ENCODE assay signal across 1 cellular context in the genomic region with DNA sequence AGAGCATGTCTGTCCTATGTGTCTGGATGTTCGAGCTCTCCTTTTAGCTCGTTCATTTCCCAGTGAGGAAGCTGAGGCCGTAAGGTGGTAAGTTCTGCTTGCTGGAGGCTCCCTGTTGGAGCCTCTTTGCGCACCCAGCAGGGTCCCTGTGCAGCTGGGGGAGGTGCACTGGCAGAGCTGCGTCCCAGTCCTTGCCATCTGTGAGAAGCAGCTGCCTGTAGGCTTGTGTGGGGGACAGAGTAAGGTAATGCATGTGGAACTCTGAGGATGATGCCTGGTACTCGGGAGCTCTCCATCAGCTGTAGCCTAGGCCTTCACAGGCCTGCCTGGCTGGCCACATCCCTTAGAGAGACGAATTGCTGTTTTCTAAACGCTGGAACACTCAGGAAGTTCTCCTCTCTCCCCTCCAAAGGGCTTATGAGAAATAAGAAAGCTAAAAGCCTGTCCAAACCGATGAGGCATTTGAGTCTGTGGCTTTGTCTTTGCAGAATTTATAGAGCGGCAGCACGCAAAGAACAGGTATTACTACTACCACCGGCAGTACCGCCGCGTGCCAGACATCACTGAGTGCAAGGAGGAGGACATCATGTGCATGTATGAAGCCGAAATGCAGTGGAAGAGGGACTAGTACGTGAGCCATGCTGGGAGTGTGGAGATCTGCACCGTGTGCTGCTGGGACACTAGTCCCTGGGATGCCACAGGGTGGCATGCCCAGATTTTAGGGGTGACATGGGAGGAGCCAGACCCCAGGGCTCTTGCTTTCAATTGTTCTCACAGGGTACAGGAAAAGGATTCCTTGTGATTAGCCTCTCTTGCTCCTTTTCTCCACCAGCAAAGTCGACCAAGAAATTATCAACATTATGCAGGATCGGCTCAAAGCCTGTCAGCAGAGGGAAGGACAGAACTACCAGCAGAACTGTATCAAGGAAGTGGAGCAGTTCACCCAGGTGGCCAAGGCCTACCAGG.
TF ChIP-seq lines count a peak whose summit lies in the region.

No MANE protein-coding gene starts in this region.

TF ChIP-seq in A549, 52 proteins besides CTCF, POLR2A, EP300 and RAD21:
- TF ChIP-seq EHF (CRISPR knock-in tag; IDR thresholded peaks at IDR 0.05), result peak; percentile 36; the same call in 1 of the 2 replicates
- no peak for TF ChIP-seq ZNF302 (CRISPR knock-in tag; IDR thresholded peaks at IDR 0.05)
- TF ChIP-seq, protein P1, sequence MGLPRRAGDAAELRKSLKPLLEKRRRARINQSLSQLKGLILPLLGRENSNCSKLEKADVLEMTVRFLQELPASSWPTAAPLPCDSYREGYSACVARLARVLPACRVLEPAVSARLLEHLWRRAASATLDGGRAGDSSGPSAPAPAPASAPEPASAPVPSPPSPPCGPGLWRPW (IDR thresholded peaks at IDR 0.05), result no peak
- TF ChIP-seq, protein P2, sequence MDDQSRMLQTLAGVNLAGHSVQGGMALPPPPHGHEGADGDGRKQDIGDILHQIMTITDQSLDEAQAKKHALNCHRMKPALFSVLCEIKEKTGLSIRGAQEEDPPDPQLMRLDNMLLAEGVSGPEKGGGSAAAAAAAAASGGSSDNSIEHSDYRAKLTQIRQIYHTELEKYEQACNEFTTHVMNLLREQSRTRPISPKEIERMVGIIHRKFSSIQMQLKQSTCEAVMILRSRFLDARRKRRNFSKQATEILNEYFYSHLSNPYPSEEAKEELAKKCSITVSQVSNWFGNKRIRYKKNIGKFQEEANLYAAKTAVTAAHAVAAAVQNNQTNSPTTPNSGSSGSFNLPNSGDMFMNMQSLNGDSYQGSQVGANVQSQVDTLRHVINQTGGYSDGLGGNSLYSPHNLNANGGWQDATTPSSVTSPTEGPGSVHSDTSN (IDR thresholded peaks at IDR 0.05), result peak; percentile 88
- TF ChIP-seq TP53 (CRISPR knock-in tag; IDR thresholded peaks at IDR 0.05), result peak; percentile 91; the same call in 1 of the 2 replicates
- TF ChIP-seq HOXB13 (CRISPR knock-in tag; IDR thresholded peaks at IDR 0.05; ENCODE audit: low read depth), result no peak
- no peak for TF ChIP-seq NPAS2 (CRISPR knock-in tag; IDR thresholded peaks at IDR 0.05; ENCODE audit: borderline replicate concordance)
- peak; percentile 94 for TF ChIP-seq POLR2AphosphoS2 (conservative IDR thresholded peaks at IDR 0.05; ENCODE audit: low read length)
- TF ChIP-seq HOXB5 (CRISPR knock-in tag; IDR thresholded peaks at IDR 0.05), result 0 out of 2 replicates have a peak, but pooled peaks have one; percentile 39
- TF ChIP-seq, protein P3, sequence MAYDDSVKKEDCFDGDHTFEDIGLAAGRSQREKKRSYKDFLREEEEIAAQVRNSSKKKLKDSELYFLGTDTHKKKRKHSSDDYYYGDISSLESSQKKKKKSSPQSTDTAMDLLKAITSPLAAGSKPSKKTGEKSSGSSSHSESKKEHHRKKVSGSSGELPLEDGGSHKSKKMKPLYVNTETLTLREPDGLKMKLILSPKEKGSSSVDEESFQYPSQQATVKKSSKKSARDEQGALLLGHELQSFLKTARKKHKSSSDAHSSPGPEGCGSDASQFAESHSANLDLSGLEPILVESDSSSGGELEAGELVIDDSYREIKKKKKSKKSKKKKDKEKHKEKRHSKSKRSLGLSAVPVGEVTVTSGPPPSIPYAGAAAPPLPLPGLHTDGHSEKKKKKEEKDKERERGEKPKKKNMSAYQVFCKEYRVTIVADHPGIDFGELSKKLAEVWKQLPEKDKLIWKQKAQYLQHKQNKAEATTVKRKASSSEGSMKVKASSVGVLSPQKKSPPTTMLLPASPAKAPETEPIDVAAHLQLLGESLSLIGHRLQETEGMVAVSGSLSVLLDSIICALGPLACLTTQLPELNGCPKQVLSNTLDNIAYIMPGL (CRISPR knock-in tag; IDR thresholded peaks at IDR 0.05; ENCODE audit: borderline replicate concordance), result peak; percentile 67; the same call in 1 of the 2 replicates
- no peak for TF ChIP-seq MYC (IDR thresholded peaks at IDR 0.05; ENCODE audit: borderline replicate concordance, low read length)
- peak; percentile 94 for TF ChIP-seq HOXA7 (CRISPR knock-in tag; IDR thresholded peaks at IDR 0.05)
- peak; percentile 96 for TF ChIP-seq TFCP2L1 (CRISPR knock-in tag; IDR thresholded peaks at IDR 0.05)
- no peak for TF ChIP-seq KDM1A (IDR thresholded peaks at IDR 0.05; ENCODE audit: low read depth)
- TF ChIP-seq EHMT2 (IDR thresholded peaks at IDR 0.05; ENCODE audit: low read depth), result no peak
- TF ChIP-seq, protein P4, sequence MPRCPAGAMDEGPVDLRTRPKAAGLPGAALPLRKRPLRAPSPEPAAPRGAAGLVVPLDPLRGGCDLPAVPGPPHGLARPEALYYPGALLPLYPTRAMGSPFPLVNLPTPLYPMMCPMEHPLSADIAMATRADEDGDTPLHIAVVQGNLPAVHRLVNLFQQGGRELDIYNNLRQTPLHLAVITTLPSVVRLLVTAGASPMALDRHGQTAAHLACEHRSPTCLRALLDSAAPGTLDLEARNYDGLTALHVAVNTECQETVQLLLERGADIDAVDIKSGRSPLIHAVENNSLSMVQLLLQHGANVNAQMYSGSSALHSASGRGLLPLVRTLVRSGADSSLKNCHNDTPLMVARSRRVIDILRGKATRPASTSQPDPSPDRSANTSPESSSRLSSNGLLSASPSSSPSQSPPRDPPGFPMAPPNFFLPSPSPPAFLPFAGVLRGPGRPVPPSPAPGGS (IDR thresholded peaks at IDR 0.05), result peak; percentile 95
- TF ChIP-seq, protein P5, sequence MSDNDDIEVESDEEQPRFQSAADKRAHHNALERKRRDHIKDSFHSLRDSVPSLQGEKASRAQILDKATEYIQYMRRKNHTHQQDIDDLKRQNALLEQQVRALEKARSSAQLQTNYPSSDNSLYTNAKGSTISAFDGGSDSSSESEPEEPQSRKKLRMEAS (IDR thresholded peaks at IDR 0.05), result peak; percentile 74
- no peak for TF ChIP-seq ZSCAN20 (CRISPR knock-in tag; IDR thresholded peaks at IDR 0.05)
- TF ChIP-seq FOSB (CRISPR knock-in tag; IDR thresholded peaks at IDR 0.05), result peak; percentile 92
- TF ChIP-seq JUN (IDR thresholded peaks at IDR 0.05), result peak; percentile 83 to 92; a peak in 4 of 5 replicates
- TF ChIP-seq ZC3H11A (IDR thresholded peaks at IDR 0.05), result no peak
- TF ChIP-seq RARB (CRISPR knock-in tag; IDR thresholded peaks at IDR 0.05), result peak; percentile 90
- TF ChIP-seq, protein P6, sequence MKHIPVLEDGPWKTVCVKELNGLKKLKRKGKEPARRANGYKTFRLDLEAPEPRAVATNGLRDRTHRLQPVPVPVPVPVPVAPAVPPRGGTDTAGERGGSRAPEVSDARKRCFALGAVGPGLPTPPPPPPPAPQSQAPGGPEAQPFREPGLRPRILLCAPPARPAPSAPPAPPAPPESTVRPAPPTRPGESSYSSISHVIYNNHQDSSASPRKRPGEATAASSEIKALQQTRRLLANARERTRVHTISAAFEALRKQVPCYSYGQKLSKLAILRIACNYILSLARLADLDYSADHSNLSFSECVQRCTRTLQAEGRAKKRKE (CRISPR knock-in tag; IDR thresholded peaks at IDR 0.05; ENCODE audit: low read depth), result peak; percentile 37; the same call in 1 of the 2 replicates
- TF ChIP-seq BHLHE40 (IDR thresholded peaks at IDR 0.05; ENCODE audit: low read depth, low read length), result no peak
- TF ChIP-seq, protein P7, sequence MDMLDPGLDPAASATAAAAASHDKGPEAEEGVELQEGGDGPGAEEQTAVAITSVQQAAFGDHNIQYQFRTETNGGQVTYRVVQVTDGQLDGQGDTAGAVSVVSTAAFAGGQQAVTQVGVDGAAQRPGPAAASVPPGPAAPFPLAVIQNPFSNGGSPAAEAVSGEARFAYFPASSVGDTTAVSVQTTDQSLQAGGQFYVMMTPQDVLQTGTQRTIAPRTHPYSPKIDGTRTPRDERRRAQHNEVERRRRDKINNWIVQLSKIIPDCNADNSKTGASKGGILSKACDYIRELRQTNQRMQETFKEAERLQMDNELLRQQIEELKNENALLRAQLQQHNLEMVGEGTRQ (IDR thresholded peaks at IDR 0.05), result no peak; the same call in 1 of the 2 replicates
